ENCODE assay signal across 11 cellular contexts in genomic region chr19:29623726-29624488, GRCh38. TPM values are rescaled to one million over a fixed set of nuclear protein-coding genes. Genes with fewer than 3 reads are reported as not detected.
DNase-seq lines count a peak whose midpoint lies in the region; ATAC-seq, FAIRE-seq and TF ChIP-seq lines count a peak whose summit lies in the region.
"Had no signal": no experiment of that assay in that cellular context is flagged by ENCODE, and none has a peak within 500 bp of the region (broad histone marks: within the 10 kb centered on the region; RNA-seq: fewer than 3 reads in every experiment).

No MANE protein-coding gene starts in this region.

- BruUV-seq in K562 (replicated peaks; lab: Mats Ljungman, UMichigan), result no TSS peak

- intact Hi-C loops in K562 (cut with micrococcal nuclease), result no loop called here
- intact Hi-C loops in psoas muscle (cut with DNase I), result no loop called here

- H3K4me2 ChIP-seq in K562 (ENCODE audit: insufficient read depth, low read length), result no peak overlapping the region
- H3K4me2 ChIP-seq: KMS-11 had no signal

- CTCF ChIA-PET in K562 (lab: Yijun Ruan, JAX; ENCODE audit: low intra/inter-chr PET ratio), result no interaction called here

- H3K79me2 ChIP-seq in K562 (ENCODE audit: control insufficient read depth, insufficient read depth, low read length), result no peaks in the 10 kb centered on the region

- TF ChIP-seq CTCF in K562 (IDR thresholded peaks at IDR 0.05 in 2 of 3, conservative IDR thresholded peaks at IDR 0.05 in 1 of 3; ENCODE audit: insufficient read depth in 2 of 3, low read depth in 1 of 3, low read length in 3 of 3), result no peak
- no peak for TF ChIP-seq CTCF in psoas muscle (IDR thresholded peaks at IDR 0.05)

- H3K9me3 ChIP-seq in K562 (replicated peaks; ENCODE audit: control insufficient read depth, insufficient read depth, low read depth, low read length) (no peaks in the 10 kb centered on the region), psoas muscle (no peaks in the 10 kb centered on the region)

- H3K27ac ChIP-seq in K562 (ENCODE audit: extremely low read depth, low read depth, low read length) (no peak overlapping the region), psoas muscle (no peak overlapping the region)
- H3K27ac ChIP-seq: KMS-11 had no signal

- 59% methylated on average over 17 of the region's 18 CpGs for WGBS in K562 (ENCODE audit: insufficient coverage, low coverage, missing lambda C conversion rate)
- 84 to 85% (median 84%) methylated on average over 18 of the region's 18 CpGs for WGBS in psoas muscle, 3 donors

- H3K4me1 ChIP-seq in K562 (replicated peaks in 1 of 2; ENCODE audit: control insufficient read depth in 2 of 2, insufficient read depth in 2 of 2, low read length in 2 of 2) (peaks cover 22 to 38% of the 10 kb centered on the region in 2 experiments), psoas muscle (no peaks in the 10 kb centered on the region)

- no peak for TF ChIP-seq EP300 in K562 (IDR thresholded peaks at IDR 0.05; ENCODE audit: low read length)

- ATAC-seq in GM21515 (IDR thresholded peaks at IDR 0.05; ENCODE audit: unreplicated experiment) (peak; percentile 58), K562 (peak; percentile 53), psoas muscle (no peak), HG03108 (IDR thresholded peaks at IDR 0.05; ENCODE audit: unreplicated experiment) (no peak)

- POLR2A ChIA-PET in K562 (lab: Yijun Ruan, JAX), result interaction anchor here (0.6 to 2.4 kb wide), 5 partner anchors 10 to 768 kb away, joined by 3 to 6 read pairs (median 3); partner anchors contain the start of gene POP4

- no peaks in the 10 kb centered on the region for H3K9me1 ChIP-seq in K562 (ENCODE audit: control insufficient read depth, insufficient read depth, low read length)

- in situ Hi-C loops in K562 (cut with MboI), result no loop called here

- DNase-seq in UCSD-AML1 (lab: John Stamatoyannopoulos, UW; ENCODE audit: unreplicated experiment) (peak; percentile 78), K562 (ENCODE audit: extremely low read depth in 1 of 4, low spot score in 3 of 4) (peak; percentile 38 to 57 (median 46)), middle frontal gyrus (ENCODE audit: extremely low spot score, low spot score) (no peak), psoas muscle (no peak), medulla oblongata (ENCODE audit: extremely low spot score) (no peak)
- DNase-seq in stimulated activated CD4-positive, alpha-beta T cell treated with anti-CD3 and anti-CD28 coated beads, TNF-alpha, amount 100 ng/mL, for 24 hours (ENCODE audit: low read depth in 3 of 3), result peak in 2 of 3 experiments; percentile 40 to 63
- DNase-seq: foreskin melanocyte, Right ventricle myocardium superior had no signal

- H3K36me3 ChIP-seq in K562 (ENCODE audit: control insufficient read depth, insufficient read depth, low read length) (no peaks in the 10 kb centered on the region), psoas muscle (ENCODE audit: insufficient read depth in 1 of 2, low read depth in 1 of 2) (no peaks in the 10 kb centered on the region)

- no peak for TF ChIP-seq POLR2A in K562 (conservative IDR thresholded peaks at IDR 0.05)

- no peaks in the 10 kb centered on the region for H3K27me3 ChIP-seq in K562 (ENCODE audit: control insufficient read depth in 2 of 2, insufficient read depth in 2 of 2, low read length in 2 of 2)
- no peaks in the 10 kb centered on the region for H3K27me3 ChIP-seq in psoas muscle (ENCODE audit: insufficient read depth in 3 of 3, low read length in 2 of 3)

- H2AFZ ChIP-seq in K562 (ENCODE audit: low read depth, low read length), result peak overlapping the region; percentile 28; the same call in 1 of the 2 replicates

- H4K20me1 ChIP-seq in K562 (replicated peaks; ENCODE audit: control insufficient read depth, insufficient read depth, low read length), result no peaks in the 10 kb centered on the region

- no peak for TF ChIP-seq RAD21 in K562 (CRISPR knock-in tag; conservative IDR thresholded peaks at IDR 0.05 in 1 of 2, IDR thresholded peaks at IDR 0.05 in 1 of 2)

- H3K9ac ChIP-seq in K562 (ENCODE audit: insufficient read depth in 1 of 2, low read depth in 2 of 2, low read length in 2 of 2), result peak overlapping the region in 1 of 2 experiments; percentile 65; a peak in 2 of 4 replicates
- H3K9ac ChIP-seq: KMS-11 had no signal

- FAIRE-seq in K562 (lab: Jason Lieb, UNC), result no peak

- H3K4me3 ChIP-seq in K562, result no peak overlapping the region
- no peak overlapping the region for H3K4me3 ChIP-seq in psoas muscle

TF ChIP-seq in K562, 482 proteins besides CTCF, POLR2A, EP300 and RAD21 (continues in another document):
- no peak for TF ChIP-seq TFAM (CRISPR knock-in tag; conservative IDR thresholded peaks at IDR 0.05)
- no peak for TF ChIP-seq MTF1 (CRISPR knock-in tag; IDR thresholded peaks at IDR 0.05; ENCODE audit: borderline replicate concordance)
- TF ChIP-seq ZKSCAN3 (CRISPR knock-in tag; IDR thresholded peaks at IDR 0.05), result no peak
- no peak for TF ChIP-seq PTTG1 (tag; IDR thresholded peaks at IDR 0.05; ENCODE audit: low read depth)
- no peak for TF ChIP-seq MXD1 (CRISPR knock-in tag; IDR thresholded peaks at IDR 0.05; ENCODE audit: borderline replicate concordance, poor library complexity, severe bottlenecking)
- no peak for TF ChIP-seq ZC3H8 (IDR thresholded peaks at IDR 0.05)
- TF ChIP-seq ZNF75A (CRISPR knock-in tag; IDR thresholded peaks at IDR 0.05), result no peak
- no peak for TF ChIP-seq CBX5 (IDR thresholded peaks at IDR 0.05; ENCODE audit: borderline replicate concordance, low read depth)
- no peak for TF ChIP-seq FOXK2 (conservative IDR thresholded peaks at IDR 0.05 in 1 of 2, IDR thresholded peaks at IDR 0.05 in 1 of 2; ENCODE audit: low read depth in 2 of 2)
- no peak for TF ChIP-seq ZNF224 (CRISPR knock-in tag; IDR thresholded peaks at IDR 0.05)

RNA-seq across cellular contexts. Expression of gene POP4, which starts 17.8 kb away (rescaled TPM):
- 71.1 and 129 TPM in 2 replicates for total RNA-seq in K562 (2011; cell fraction: chromatin; rRNA removed; ENCODE audit: low replicate concordance)
- 77.1 and 97.6 TPM in 2 replicates for total RNA-seq in K562 (2011; cell fraction: nucleolus; rRNA removed)
- 95.7 and 96.5 TPM in 2 replicates for total RNA-seq in K562 (2011; cell fraction: nucleoplasm; rRNA removed)
- total RNA-seq in K562 (2014; rRNA removed) (95.5 and 113 TPM in 2 replicates), K562 (2014; rRNA removed; fragmentation: Illumina TruSeq; extraction: Trizol) (110 TPM in 2 replicates), K562 (2015; rRNA removed; fragmentation: Illumina TruSeq; extraction: Trizol) (108 and 113 TPM in 2 replicates), K562 (2021) (86.1 and 92.6 TPM in 2 replicates), psoas muscle (10 to 100 TPM; 45.3 to 70.3 (median 47.9) TPM)
- polyA plus RNA-seq in K562 (2011; rRNA removed) (86.1 and 99.0 TPM in 2 replicates), K562 (2014; fragmentation: Illumina TruSeq; extraction: Trizol) (98.2 and 111 TPM in 2 replicates), K562 (2014; fragmentation: Nextera tagmentation; extraction: Ambion mirVana) (10 to 100 TPM; 42.1 to 59.6 TPM), K562 (2014; rRNA removed) (99.3 and 128 TPM in 2 replicates), psoas muscle (100 to 1,000 TPM in 1 of 3 donors, 10 to 100 TPM in 2; 63.9 to 144 (median 97.3) TPM)
- 61.1 and 61.7 TPM in 2 replicates for polyA plus RNA-seq in K562 (2011; cell fraction: cytosol; rRNA removed)
- 106 and 126 TPM in 2 replicates for polyA plus RNA-seq in K562 (2011; cell fraction: nucleus; rRNA removed)
- polyA plus RNA-seq in K562 (2012), result 56.6 and 69.1 TPM in 2 replicates
- 86.3 and 90.5 TPM in 2 replicates for polyA minus RNA-seq in K562 (2011; rRNA and poly(A)+ RNA removed)
- 26.8 and 34.8 TPM in 2 replicates for polyA minus RNA-seq in K562 (2011; cell fraction: cytosol; rRNA and poly(A)+ RNA removed)
- 62.5 and 81.8 TPM in 2 replicates for polyA minus RNA-seq in K562 (2011; cell fraction: nucleus; rRNA and poly(A)+ RNA removed)

RNA-seq across cellular contexts. Expression of gene PLEKHF1, which starts 41.4 kb away (rescaled TPM):
- total RNA-seq in K562 (2011; cell fraction: chromatin; rRNA removed; ENCODE audit: low replicate concordance), result 3.5 and 12.3 TPM in 2 replicates
- 17.3 and 17.5 TPM in 2 replicates for total RNA-seq in K562 (2011; cell fraction: nucleolus; rRNA removed)
- 7.9 and 9.0 TPM in 2 replicates for total RNA-seq in K562 (2011; cell fraction: nucleoplasm; rRNA removed)
- total RNA-seq in K562 (2014; rRNA removed), result 13.4 and 18.5 TPM in 2 replicates
- 1.2 TPM in 2 replicates for total RNA-seq in K562 (2014; rRNA removed; fragmentation: Illumina TruSeq; extraction: Trizol)
- 5.0 and 5.6 TPM in 2 replicates for total RNA-seq in K562 (2015; rRNA removed; fragmentation: Illumina TruSeq; extraction: Trizol)
- 12.7 and 15.1 TPM in 2 replicates for total RNA-seq in K562 (2021)
- 2.9 and 5.2 TPM in 2 replicates for polyA plus RNA-seq in K562 (2011; rRNA removed)
- 6.8 and 18.1 TPM in 2 replicates for polyA plus RNA-seq in K562 (2011; cell fraction: cytosol; rRNA removed)
- polyA plus RNA-seq in K562 (2011; cell fraction: nucleus; rRNA removed), result 5.6 and 9.4 TPM in 2 replicates
- polyA plus RNA-seq in K562 (2012), result 9.9 and 29.3 TPM in 2 replicates
- polyA plus RNA-seq in K562 (2014; fragmentation: Illumina TruSeq; extraction: Trizol), result 2.3 and 4.6 TPM in 2 replicates
- under 1 TPM in 1 of 2 experiments, not detected in 1; 0.07 TPM for polyA plus RNA-seq in K562 (2014; fragmentation: Nextera tagmentation; extraction: Ambion mirVana)
- polyA plus RNA-seq in K562 (2014; rRNA removed), result 11.0 and 12.0 TPM in 2 replicates
- polyA minus RNA-seq in K562 (2011; rRNA and poly(A)+ RNA removed), result 1.9 and 2.0 TPM in 2 replicates
- polyA minus RNA-seq in K562 (2011; cell fraction: cytosol; rRNA and poly(A)+ RNA removed), result 5.2 and 6.2 TPM in 2 replicates
- polyA minus RNA-seq in K562 (2011; cell fraction: nucleus; rRNA and poly(A)+ RNA removed), result 6.5 and 7.6 TPM in 2 replicates
- 100 to 1,000 TPM in 1 of 4 donors, 10 to 100 TPM in 2, 1 to 10 TPM in 1; 5.1 to 119 (median 44.0) TPM for total RNA-seq in psoas muscle
- 10 to 100 TPM; 60.2 to 77.0 (median 73.8) TPM for polyA plus RNA-seq in psoas muscle

Comparison
In these comparisons a context has a peak if more than half of its experiments do, and no peak if none do; other contexts are left out.
1. ATAC-seq: peak in GM21515 (single experiment) and K562 (single experiment); none in psoas muscle (0 of 4) and HG03108 (single experiment).
2. DNase-seq: peak in UCSD-AML1 (single experiment), K562 (4 of 4) and stimulated activated CD4-positive, alpha-beta T cell treated with anti-CD3 and anti-CD28 coated beads, TNF-alpha, amount 100 ng/mL, for 24 hours (2 of 3); none in middle frontal gyrus (single experiment), psoas muscle (0 of 2) and medulla oblongata (single experiment).